1 cellular context compared by ENCODE assay signal in genomic region chr2:30456106-30456505, GRCh38.
TF ChIP-seq lines count a peak whose summit lies in the region.

No MANE protein-coding gene starts in this region.

TF ChIP-seq in SK-N-SH, 30 proteins besides CTCF, POLR2A, EP300 and RAD21 (continued from another document):
- TF ChIP-seq REST (IDR thresholded peaks at IDR 0.05; ENCODE audit: low read depth, low read length) (no peak), FOSL2 (IDR thresholded peaks at IDR 0.05; ENCODE audit: borderline replicate concordance, low read depth) (no peak), NFIC (IDR thresholded peaks at IDR 0.05; ENCODE audit: borderline replicate concordance) (no peak), ELF1 (IDR thresholded peaks at IDR 0.05) (no peak), RFX5 (IDR thresholded peaks at IDR 0.05; ENCODE audit: low read length) (no peak), TCF12 (IDR thresholded peaks at IDR 0.05) (no peak)
